ENCODE assay signal across 1 cellular context in the genomic region with DNA sequence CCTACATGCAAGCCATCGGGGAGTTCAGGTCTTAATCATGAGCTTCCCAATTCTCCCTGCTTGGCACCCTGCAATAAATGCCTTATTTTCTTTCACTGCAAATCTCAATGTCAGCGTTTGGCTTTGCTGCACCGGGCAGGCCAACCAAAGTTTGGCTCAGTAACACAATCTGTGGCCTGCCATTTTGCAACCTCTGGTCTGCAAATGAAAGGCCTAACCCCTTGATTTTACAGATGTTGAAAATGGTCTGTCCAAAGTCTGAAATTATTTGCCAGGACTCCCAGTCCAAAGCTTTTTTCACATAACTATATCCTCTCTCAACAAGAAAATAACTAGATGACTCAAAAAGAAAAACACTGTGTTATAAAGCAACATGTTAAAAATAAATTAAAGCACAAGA.
TF ChIP-seq lines count a peak whose summit lies in the region.

No MANE protein-coding gene starts in this region.

TF ChIP-seq in SK-N-SH treated with all-trans-retinoic acid at 6 μM for 48 hours, 23 proteins besides CTCF, POLR2A, EP300 and RAD21 (continued from another document):
- TF ChIP-seq PPARA (CRISPR knock-in tag; IDR thresholded peaks at IDR 0.05; ENCODE audit: borderline replicate concordance) = no peak
